Comparison of ENCODE assay signal across 11 cellular contexts in the genomic region with DNA sequence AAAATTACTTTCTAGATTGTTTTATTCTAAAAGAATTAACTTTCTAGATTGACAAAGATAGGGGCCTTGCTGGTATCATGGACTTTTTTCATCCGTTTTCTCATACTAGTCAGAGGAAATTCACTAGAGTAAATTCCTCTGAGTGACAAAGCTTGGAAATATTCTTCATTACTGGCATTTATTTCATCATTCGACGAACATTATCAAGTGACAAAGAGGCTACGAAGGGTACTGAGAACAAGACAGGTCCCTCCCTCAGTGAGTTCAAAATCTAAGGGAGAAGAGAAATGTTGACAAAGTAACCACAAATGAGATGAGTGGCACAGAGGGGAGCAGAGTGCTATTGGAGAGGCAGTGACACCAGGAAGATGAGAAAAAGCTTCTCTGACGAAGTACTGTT. TPM values are rescaled to one million over a fixed set of nuclear protein-coding genes. Genes with fewer than 3 reads are reported as not detected.
A peak's percentile ranks its signal among the peaks of the same experiment; 100 is the strongest.
DNase-seq lines count a peak whose midpoint lies in the region; ATAC-seq and TF ChIP-seq lines count a peak whose summit lies in the region.
"Had no signal": no experiment of that assay in that cellular context is flagged by ENCODE, and none has a peak within 500 bp of the region (broad histone marks: within the 10 kb centered on the region; RNA-seq: fewer than 3 reads in every experiment).

No MANE protein-coding gene starts in this region.

- peak overlapping the region; percentile 37 for H3K9ac ChIP-seq in GM23248
- H3K9ac ChIP-seq: parathyroid adenoma had no signal

- TF ChIP-seq CTCF in left lung (IDR thresholded peaks at IDR 0.05) = no peak

- H3K27me3 ChIP-seq in ACC112 (ENCODE audit: insufficient read depth, low read length) = no peaks in the 10 kb centered on the region
- H3K27me3 ChIP-seq in GM23248 (replicated peaks; ENCODE audit: insufficient read depth) = no peaks in the 10 kb centered on the region
- no peaks in the 10 kb centered on the region for H3K27me3 ChIP-seq in left lung

- H3K36me3 Mint-ChIP-seq in activated T-helper 17 cell treated with anti-CD3 and anti-CD28 coated beads, Interleukin-2, amount 50 U/mL, for 72 hours (ENCODE audit: low read depth) = peaks cover 31% of the 10 kb centered on the region

- H3K27me3 Mint-ChIP-seq in activated T-helper 17 cell treated with anti-CD3 and anti-CD28 coated beads, Interleukin-2, amount 50 U/mL, for 72 hours = no peaks in the 10 kb centered on the region

- no peaks in the 10 kb centered on the region for H3K9me3 Mint-ChIP-seq in activated T-helper 17 cell treated with anti-CD3 and anti-CD28 coated beads, Interleukin-2, amount 50 U/mL, for 72 hours

- H2AFZ ChIP-seq in ACC112 (ENCODE audit: low read length, unreplicated experiment) (no peak overlapping the region), GM23248 (no peak overlapping the region)
- H2AFZ ChIP-seq: parathyroid adenoma had no signal

- peaks cover 71% of the 10 kb centered on the region for H3F3A ChIP-seq in GM23248 (ENCODE audit: insufficient read depth)

- H3K27ac ChIP-seq in ACC112 (ENCODE audit: low read depth, low read length) = peak overlapping the region; percentile 89
- peak overlapping the region; percentile 81 for H3K27ac ChIP-seq in GM23248
- peak overlapping the region; percentile 40 to 58 for H3K27ac ChIP-seq in left lung
- H3K27ac ChIP-seq: parathyroid adenoma had no signal

- DNase-seq in GM23248 (peak; percentile 82), left lung (no peak), NCI-H1694 (lab: John Stamatoyannopoulos, UW) (no peak), GM19240 (ENCODE audit: insufficient read length, low spot score) (no peak), NCI-H510A (lab: John Stamatoyannopoulos, UW) (no peak)
- DNase-seq: NCI-H1048, Right ventricle myocardium superior had no signal

- H4K20me1 ChIP-seq in GM23248 (ENCODE audit: insufficient read depth) = no peaks in the 10 kb centered on the region

- peak overlapping the region; percentile 73 for H3K4me2 ChIP-seq in GM23248 (ENCODE audit: unreplicated experiment)

- peak; percentile 67 for ATAC-seq in activated T-helper 17 cell treated with anti-CD3 and anti-CD28 coated beads, Interleukin-2, amount 50 U/mL, for 72 hours (replicated peaks)
- ATAC-seq in left lung = no peak
- ATAC-seq in GM19395 (IDR thresholded peaks at IDR 0.05; ENCODE audit: unreplicated experiment) = no peak

- WGBS in GM23248 (ENCODE audit: low coverage in 1 of 2, low lambda C conversion rate in 2 of 2, missing lambda C conversion rate in 2 of 2), 2 experiments = 3% methylated on average over 5 of the region's 5 CpGs

- in situ Hi-C loops in GM23248 (cut with MboI) = no loop called here

- H3K9me2 ChIP-seq in GM23248 (ENCODE audit: insufficient read depth) = no peaks in the 10 kb centered on the region

- H3K36me3 ChIP-seq in ACC112 (ENCODE audit: insufficient read depth, low read length) (peaks cover 18% of the 10 kb centered on the region), GM23248 (ENCODE audit: low read depth) (peaks cover 21% of the 10 kb centered on the region), left lung (peaks cover 0 to 16% of the 10 kb centered on the region in 2 donors)

- H3K9me3 ChIP-seq in GM23248 (ENCODE audit: low read depth) (no peaks in the 10 kb centered on the region), left lung (no peaks in the 10 kb centered on the region)

- H3K4me3 Mint-ChIP-seq in activated T-helper 17 cell treated with anti-CD3 and anti-CD28 coated beads, Interleukin-2, amount 50 U/mL, for 72 hours = peak overlapping the region; percentile 74

- H3K4me3 ChIP-seq in ACC112 (ENCODE audit: low read depth, low read length) (0 out of 2 replicates have a peak overlapping the region, but pooled peaks have one; percentile 25), GM23248 (peak overlapping the region; percentile 99), left lung (no peak overlapping the region)

- H3K27ac Mint-ChIP-seq in activated T-helper 17 cell treated with anti-CD3 and anti-CD28 coated beads, Interleukin-2, amount 50 U/mL, for 72 hours = peak overlapping the region; percentile 92

- H3K79me2 ChIP-seq in ACC112 (ENCODE audit: control insufficient read depth, insufficient read depth, low read length, unreplicated experiment) (peaks cover 79% of the 10 kb centered on the region), GM23248 (ENCODE audit: insufficient read depth) (peaks cover 88% of the 10 kb centered on the region)

- intact Hi-C loops in left lung (cut with DNase I) = no loop called here

- H3K4me1 ChIP-seq in ACC112 (ENCODE audit: control insufficient read depth, insufficient read depth, low read length, unreplicated experiment) (peaks cover 64% of the 10 kb centered on the region), GM23248 (ENCODE audit: insufficient read depth) (peaks cover 76% of the 10 kb centered on the region), left lung (peaks cover 0 to 70% of the 10 kb centered on the region in 2 donors)

- peaks cover 40% of the 10 kb centered on the region for H3K4me1 Mint-ChIP-seq in activated T-helper 17 cell treated with anti-CD3 and anti-CD28 coated beads, Interleukin-2, amount 50 U/mL, for 72 hours

RNA-seq across cellular contexts. Expression of gene EPG5, which starts 4.3 kb away (rescaled TPM):
- 77.7 and 77.9 TPM in 2 replicates for total RNA-seq in GM23248 (2014; rRNA removed; shearing (Covaris generic))
- 22.0 and 22.6 TPM in 2 replicates for polyA plus RNA-seq in GM23248 (2016; fragmentation: Nextera tagmentation; extraction: Ambion mirVana)
- total RNA-seq in activated T-helper 17 cell treated with anti-CD3 and anti-CD28 coated beads, Interleukin-2, amount 50 U/mL, for 72 hours = 10 to 100 TPM; 22.9 to 24.0 TPM
- 10 to 100 TPM; 29.1 to 38.0 TPM for total RNA-seq in left lung

Comparison
In these comparisons a context has a peak if more than half of its experiments do, and no peak if none do; other contexts are left out.
1. H3K4me3 ChIP-seq: peak in ACC112 (single experiment) and GM23248 (single experiment); none in left lung (0 of 2).
2. Peak in every context shown above with its lines, with median percentiles within 50 percentile points of each other: H3K27ac ChIP-seq.